31 cellular contexts compared by ENCODE assay signal in the genomic region with DNA sequence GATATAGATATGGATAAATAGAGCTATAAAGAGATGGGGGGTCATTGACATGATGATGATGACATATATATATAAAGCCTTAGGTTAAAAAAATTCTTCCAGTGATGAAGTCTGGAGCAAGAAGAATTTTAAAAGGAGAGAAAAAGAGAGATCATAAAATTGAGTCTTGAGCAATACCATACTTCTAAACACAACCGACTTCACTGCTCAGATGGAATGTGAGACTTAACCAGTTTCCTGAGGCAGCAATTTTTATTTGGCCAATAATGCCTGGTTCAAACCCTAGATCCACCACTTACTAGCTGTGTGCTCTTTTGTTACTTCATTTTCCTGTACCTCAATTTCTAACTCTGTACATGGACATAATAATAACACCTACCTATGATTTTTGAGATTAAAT.
"Had no signal": no experiment of that assay in that cellular context is flagged by ENCODE, and none has a peak within 500 bp of the region (broad histone marks: within the 10 kb centered on the region; RNA-seq: fewer than 3 reads in every experiment).

No MANE protein-coding gene starts in this region.

- H3K27ac ChIP-seq: PC-9, RWPE1, VCaP had no signal

- H3K4me2 ChIP-seq: PC-9 had no signal

- DNase-seq: activated B cell treated with CpG ODN at 0.5 μM for 24 hours; activated CD4-positive, alpha-beta memory T cell treated with anti-CD3 and anti-CD28 coated beads for 36 hours; activated CD4-positive, alpha-beta T cell treated with anti-CD3 and anti-CD28 coated beads for 4 hours; activated CD4-positive, alpha-beta T cell treated with anti-CD3 and anti-CD28 coated beads, Interleukin-2, amount 50 U/mL, for 1 hour; activated CD4-positive, CD25-positive, alpha-beta regulatory T cell treated with anti-CD3 and anti-CD28 coated beads, Interleukin-2, amount 50 U/mL, for 72 hours; activated CD8-positive, alpha-beta memory T cell treated with anti-CD3 and anti-CD28 coated beads, Interleukin-2, amount 50 U/mL, for 4 hours; activated gamma-delta T cell treated with Interleukin-2 at 50 U/mL for 16 hours; activated naive CD4-positive, alpha-beta T cell treated with anti-CD3 and anti-CD28 coated beads for 36 hours; activated T-cell treated with anti-CD3 and anti-CD28 coated beads for 4 hours; activated T-cell treated with anti-CD3 and anti-CD28 coated beads, Interleukin-2, amount 50 U/mL, for 4 hours; anterior cingulate cortex; caudate nucleus; Karpas-422; NCI-H1105; NCI-H1417 treated with DMSO at 0.1 percent for 48 hours; NCI-H187 treated with DMSO at 0.1 percent for 48 hours; NCI-H2081 treated with DMSO at 0.1 percent for 48 hours; NCI-H345; NCI-H524 treated with DMSO at 0.1 percent for 48 hours; NCI-H748 treated with DMSO at 0.1 percent for 48 hours; NK-92 treated with Interleukin-12 subunit alpha and Interleukin-12 subunit beta, amount 100 ng/mL, for 24 hours; PC-9; SIG-M5; SW 1271; T-helper 1 cell; T-helper 2 cell; T-helper 9 cell had no signal

- H3K4me3 ChIP-seq: PC-9 had no signal

- ATAC-seq: activated naive CD4-positive, alpha-beta T cell treated with anti-CD3 and anti-CD28 coated beads, Interleukin-2, amount 50 U/mL, for 72 hours; activated T-cell treated with anti-CD3 and anti-CD28 coated beads, Interleukin-2, amount 50 U/mL, for 4 hours; Right ventricle myocardium inferior had no signal

- H2AFZ ChIP-seq: PC-9 had no signal
